ENCODE assay signal across 8 cellular contexts in the genomic region with DNA sequence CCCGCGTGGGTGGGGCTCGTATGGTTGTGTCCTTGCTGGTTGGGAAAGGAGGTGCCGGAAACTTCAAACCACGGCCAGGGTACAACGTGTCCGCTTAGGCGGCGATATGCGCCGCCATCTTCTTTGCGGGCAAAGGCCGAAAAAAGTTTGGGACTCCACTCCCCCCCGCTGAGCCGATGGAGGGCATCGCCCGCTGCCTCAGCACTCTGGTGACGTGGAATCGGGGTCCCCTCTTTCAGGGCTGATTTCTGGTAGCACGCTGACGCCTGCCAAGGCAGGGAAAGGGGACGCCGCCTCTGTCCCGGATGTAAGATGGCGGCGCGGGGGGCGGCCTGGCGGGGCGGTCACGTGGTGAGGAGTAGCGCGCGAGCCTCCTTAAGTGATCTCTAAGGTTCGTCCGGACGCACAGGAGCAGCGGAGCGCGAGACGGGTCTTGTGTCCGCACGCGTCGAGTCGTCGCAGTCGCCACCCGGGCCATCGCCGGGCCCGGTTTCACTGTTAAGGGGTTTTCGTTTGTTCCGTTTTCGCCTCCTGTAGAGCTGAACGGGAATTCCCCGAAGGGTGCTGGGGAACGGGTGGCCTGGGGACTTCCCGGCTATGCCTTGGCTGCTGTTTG.
DNase-seq lines count a peak whose midpoint lies in the region; ATAC-seq and TF ChIP-seq lines count a peak whose summit lies in the region.

No MANE protein-coding gene starts in this region.

- TF ChIP-seq CTCF in right atrium auricular region (IDR thresholded peaks at IDR 0.05) (no peak), uterus (IDR thresholded peaks at IDR 0.05) (no peak)

- H3K4me1 ChIP-seq in right atrium auricular region (peaks cover 0 to 19% of the 10 kb centered on the region in 2 donors), uterus (no peaks in the 10 kb centered on the region)

- H3K4me3 ChIP-seq in right atrium auricular region: peak overlapping the region; percentile 65 to 79
- H3K4me3 ChIP-seq in uterus: peak overlapping the region; percentile 72 to 96

- intact Hi-C loops in uterus (cut with DNase I; ENCODE audit: low total_unique reads): no loop called here

- DNase-seq in NCI-H146 treated with DMSO at 0.1 percent for 48 hours (lab: John Stamatoyannopoulos, UW; ENCODE audit: unreplicated experiment) (peak; percentile 81), T-helper 1 cell (peak; percentile 69 to 92 (median 80)), amygdala (lab: John Stamatoyannopoulos, UW) (peak; percentile 49 to 95 (median 83)), right atrium auricular region (ENCODE audit: low spot score) (peak; percentile 93), pulmonary artery endothelial cell (ENCODE audit: low read depth, low spot score) (peak; percentile 69), uterus (peak; percentile 86 to 89)

- H3K27ac ChIP-seq in right atrium auricular region (peak overlapping the region; percentile 100), uterus (peak overlapping the region; percentile 99 to 100)

- H3K27me3 ChIP-seq in right atrium auricular region (no peaks in the 10 kb centered on the region), uterus (peaks cover 0 to 4% of the 10 kb centered on the region in 2 donors)

- H3K36me3 ChIP-seq in right atrium auricular region (no peaks in the 10 kb centered on the region), uterus (no peaks in the 10 kb centered on the region)

- H3K9me3 ChIP-seq in right atrium auricular region: no peaks in the 10 kb centered on the region
- no peaks in the 10 kb centered on the region for H3K9me3 ChIP-seq in uterus

- TF ChIP-seq POLR2A in GM15510 (IDR thresholded peaks at IDR 0.05; ENCODE audit: borderline replicate concordance, extremely low read depth, insufficient read length): peak; percentile 75
- TF ChIP-seq POLR2A in uterus (IDR thresholded peaks at IDR 0.05): peak in 1 of 2 donors; percentile 32

- peak; percentile 66 for ATAC-seq in HG02884 (IDR thresholded peaks at IDR 0.05; ENCODE audit: unreplicated experiment)

Comparison
In these comparisons a context has a peak if more than half of its experiments do, and no peak if none do; other contexts are left out.
1. Peak in every context shown above with its lines: DNase-seq, ATAC-seq, H3K4me3 ChIP-seq and H3K27ac ChIP-seq.